In the genomic region with DNA sequence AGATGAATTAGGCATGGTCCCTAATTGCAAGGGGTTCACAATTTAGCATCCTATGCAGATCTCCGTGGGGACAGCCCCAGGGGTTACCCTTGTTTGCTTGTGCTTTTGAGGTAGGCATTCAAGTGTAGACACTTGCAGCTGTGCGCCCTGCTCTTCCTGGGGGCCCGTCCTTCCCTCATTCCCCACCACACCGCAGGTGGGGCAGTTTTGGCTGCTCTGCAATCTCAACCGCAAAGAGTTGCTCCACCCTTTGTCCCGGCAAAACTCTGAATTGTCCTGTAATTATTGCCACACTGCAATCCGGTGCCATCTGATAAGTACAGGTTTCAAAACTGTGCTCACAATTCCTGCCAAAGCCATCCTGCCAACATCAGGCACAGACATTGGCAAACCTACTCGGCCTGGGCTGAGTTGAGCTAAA, we compare ENCODE assay signal across 11 cellular contexts.
A peak's percentile ranks its signal among the peaks of the same experiment; 100 is the strongest.
DNase-seq lines count a peak whose midpoint lies in the region; ATAC-seq and TF ChIP-seq lines count a peak whose summit lies in the region.
"Had no signal": no experiment of that assay in that cellular context is flagged by ENCODE, and none has a peak within 500 bp of the region (broad histone marks: within the 10 kb centered on the region; RNA-seq: fewer than 3 reads in every experiment).

No MANE protein-coding gene starts in this region.

- H3K4me3 Mint-ChIP-seq in neural crest cell (no peak overlapping the region), mesothelial cell of epicardium (no peak overlapping the region)
- H3K4me3 Mint-ChIP-seq: activated naive CD8-positive, alpha-beta T cell had no signal

- H3K9me3 Mint-ChIP-seq in neural crest cell (no peaks in the 10 kb centered on the region), mesothelial cell of epicardium (no peaks in the 10 kb centered on the region)

- H3K27me3 ChIP-seq in HL-60 (ENCODE audit: insufficient read depth, poor library complexity, severe bottlenecking) = no peaks in the 10 kb centered on the region

- ATAC-seq in GM18511 (IDR thresholded peaks at IDR 0.05; ENCODE audit: unreplicated experiment) = peak; percentile 68

- H3K27me3 Mint-ChIP-seq in neural crest cell (ENCODE audit: low read depth) = no peaks in the 10 kb centered on the region
- peaks cover 4% of the 10 kb centered on the region for H3K27me3 Mint-ChIP-seq in mesothelial cell of epicardium (ENCODE audit: low read depth)
- H3K27me3 Mint-ChIP-seq: activated naive CD8-positive, alpha-beta T cell had no signal

- peak; percentile 93 to 97 for DNase-seq in HL-60 (ENCODE audit: low read depth in 1 of 2, low spot score in 1 of 2)
- DNase-seq in SW480 (ENCODE audit: low spot score) = peak; percentile 73
- DNase-seq in neural crest cell (ENCODE audit: low read depth, low spot score) = no peak
- DNase-seq in activated CD4-positive, alpha-beta T cell treated with anti-CD3 and anti-CD28 coated beads, Interleukin-2, amount 50 U/mL, for 4 hours = no peak
- DNase-seq in GM10266 (ENCODE audit: extremely low spot score) = no peak
- no peak for DNase-seq in activated T-cell treated with anti-CD3 and anti-CD28 coated beads for 4 hours
- no peak for DNase-seq in mesothelial cell of epicardium (ENCODE audit: low spot score in 2 of 2, unreplicated experiment in 2 of 2)
- DNase-seq: effector CD8-positive, alpha-beta T cell; Kasumi-1 had no signal

- H3K36me3 Mint-ChIP-seq in neural crest cell (ENCODE audit: low read depth) = no peaks in the 10 kb centered on the region
- no peaks in the 10 kb centered on the region for H3K36me3 Mint-ChIP-seq in mesothelial cell of epicardium

- peaks cover 12% of the 10 kb centered on the region for H3K4me1 Mint-ChIP-seq in neural crest cell
- H3K4me1 Mint-ChIP-seq in mesothelial cell of epicardium = peaks cover 13% of the 10 kb centered on the region

- peak overlapping the region; percentile 78 for H3K27ac ChIP-seq in HL-60 (replicated peaks)

- no peak for TF ChIP-seq CTCF in HL-60 (IDR thresholded peaks at IDR 0.05; ENCODE audit: insufficient read depth, low read length)
- no peak for TF ChIP-seq CTCF in neural crest cell (conservative IDR thresholded peaks at IDR 0.05)
- TF ChIP-seq CTCF in GM10266 (IDR thresholded peaks at IDR 0.05; ENCODE audit: control insufficient read depth, insufficient read depth, low read depth, missing control alignments) = no peak
- TF ChIP-seq CTCF in mesothelial cell of epicardium (IDR thresholded peaks at IDR 0.05; ENCODE audit: unreplicated experiment) = no peak

- H3K27ac Mint-ChIP-seq in neural crest cell (ENCODE audit: unreplicated experiment) = peak overlapping the region; percentile 19
- H3K27ac Mint-ChIP-seq in mesothelial cell of epicardium = no peak overlapping the region
- H3K27ac Mint-ChIP-seq: activated naive CD8-positive, alpha-beta T cell had no signal

- no peak overlapping the region for H3K4me3 ChIP-seq in HL-60 (replicated peaks; ENCODE audit: insufficient read depth, low read length)

Comparison
In these comparisons a context has a peak if more than half of its experiments do, and no peak if none do; other contexts are left out.
1. DNase-seq: peak in HL-60 (2 of 2) and SW480 (single experiment); none in neural crest cell (single experiment), activated CD4-positive, alpha-beta T cell treated with anti-CD3 and anti-CD28 coated beads, Interleukin-2, amount 50 U/mL, for 4 hours (0 of 2), GM10266 (single experiment), activated T-cell treated with anti-CD3 and anti-CD28 coated beads for 4 hours (single experiment) and mesothelial cell of epicardium (0 of 2).